30 cellular contexts compared by ENCODE assay signal in the genomic region with DNA sequence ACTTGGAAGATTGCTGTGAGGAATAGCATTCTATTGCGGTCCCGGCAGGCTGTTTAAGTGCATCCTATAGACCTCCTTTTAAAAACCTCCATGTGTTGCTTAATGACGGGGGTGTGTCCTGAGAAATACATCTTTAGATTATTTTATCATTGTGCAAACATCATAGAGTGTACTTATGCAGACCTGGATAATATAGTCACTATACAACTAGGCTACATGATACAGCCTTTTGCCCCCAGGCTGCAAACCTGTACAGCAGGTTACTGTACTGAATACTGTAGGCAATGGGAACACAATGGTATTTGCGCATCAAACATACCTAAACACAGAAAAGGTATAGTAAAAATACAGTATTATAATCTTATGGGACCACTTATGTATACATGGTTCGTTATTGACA.
"Had no signal": no experiment of that assay in that cellular context is flagged by ENCODE, and none has a peak within 500 bp of the region (broad histone marks: within the 10 kb centered on the region; RNA-seq: fewer than 3 reads in every experiment).

No MANE protein-coding gene starts in this region.

- H3K4me1 ChIP-seq: adrenal gland, body of pancreas, colonic mucosa, esophagus muscularis mucosa, foreskin keratinocyte, gastrocnemius medialis had no signal

- H3K9me3 ChIP-seq: adrenal gland, body of pancreas, colonic mucosa, gastrocnemius medialis had no signal

- H3K27me3 ChIP-seq: adrenal gland, body of pancreas, colonic mucosa, esophagus muscularis mucosa, gastrocnemius medialis, heart left ventricle, hepatocyte had no signal

- H3K27ac ChIP-seq: adrenal gland, body of pancreas, colonic mucosa, esophagus muscularis mucosa, foreskin keratinocyte, gastrocnemius medialis, heart left ventricle, hepatocyte had no signal

- DNase-seq: activated CD4-positive, alpha-beta memory T cell treated with anti-CD3 and anti-CD28 coated beads for 36 hours; activated CD4-positive, alpha-beta T cell treated with anti-CD3 and anti-CD28 coated beads for 36 hours; activated CD4-positive, alpha-beta T cell treated with anti-CD3 and anti-CD28 coated beads, Interleukin-2, amount 10 ng/mL, durations not matched to agents 24 days and 14 days; activated CD4-positive, CD25-positive, alpha-beta regulatory T cell; activated CD4-positive, CD25-positive, alpha-beta regulatory T cell treated with anti-CD3 and anti-CD28 coated beads, Interleukin-2, amount 50 U/mL, for 72 hours; activated CD8-positive, alpha-beta memory T cell treated with anti-CD3 and anti-CD28 coated beads, Interleukin-2, amount 10 ng/mL, durations not matched to agents 7 days and 5 days; activated CD8-positive, alpha-beta memory T cell treated with anti-CD3 and anti-CD28 coated beads, Interleukin-2, amount 50 U/mL, for 4 hours; activated CD8-positive, alpha-beta T cell treated with anti-CD3 and anti-CD28 coated beads, Interleukin-2, amount 10 ng/mL, durations not matched to agents 7 days and 5 days; activated effector memory CD4-positive, alpha-beta T cell treated with anti-CD3 and anti-CD28 coated beads, Interleukin-2, amount 50 U/mL, for 16 hours; activated naive CD4-positive, alpha-beta T cell treated with anti-CD3 and anti-CD28 coated beads for 36 hours; activated naive CD8-positive, alpha-beta T cell treated with anti-CD3 and anti-CD28 coated beads for 36 hours; activated naive CD8-positive, alpha-beta T cell treated with anti-CD3 and anti-CD28 coated beads, Interleukin-2, amount 50 U/mL, for 24 hours; activated T-cell treated with anti-CD3 and anti-CD28 coated beads, Interleukin-2, amount 50 U/mL, for 1 hour; activated T-cell treated with anti-CD3 and anti-CD28 coated beads, Interleukin-2, amount 50 U/mL, for 48 hours; adrenal gland; amygdala; aorta; body of pancreas; caudate nucleus; colonic mucosa; effector memory CD4-positive, alpha-beta T cell; endodermal cell; erythroblast; foreskin keratinocyte; gastrocnemius medialis; glutamatergic neuron; heart left ventricle; T-helper 2 cell had no signal

- ATAC-seq: activated CD4-positive, alpha-beta T cell treated with anti-CD3 and anti-CD28 coated beads for 36 hours; activated CD8-positive, alpha-beta memory T cell treated with anti-CD3 and anti-CD28 coated beads, Interleukin-2, amount 10 ng/mL, durations not matched to agents 7 days and 5 days; activated CD8-positive, alpha-beta T cell treated with anti-CD3 and anti-CD28 coated beads, Interleukin-2, amount 10 ng/mL, durations not matched to agents 7 days and 5 days; activated naive CD8-positive, alpha-beta T cell treated with anti-CD3 and anti-CD28 coated beads, Interleukin-2, amount 50 U/mL, for 24 hours; body of pancreas; foreskin keratinocyte; gastrocnemius medialis; heart left ventricle had no signal

- H3K36me3 ChIP-seq: adrenal gland, colonic mucosa, esophagus muscularis mucosa, gastrocnemius medialis, heart left ventricle had no signal

- H3K4me3 ChIP-seq: adrenal gland, body of pancreas, colonic mucosa, esophagus muscularis mucosa, gastrocnemius medialis, heart left ventricle, hepatocyte had no signal
